In genomic region chr12:116210131-116210530, GRCh38 we compare ENCODE assay signal across 23 cellular contexts.
"Had no signal": no experiment of that assay in that cellular context is flagged by ENCODE, and none has a peak within 500 bp of the region (broad histone marks: within the 10 kb centered on the region; RNA-seq: fewer than 3 reads in every experiment).

No MANE protein-coding gene starts in this region.

- H3K9ac ChIP-seq: SK-N-SH had no signal

- H3K9me3 Mint-ChIP-seq: activated naive CD4-positive, alpha-beta T cell treated with anti-CD3 and anti-CD28 coated beads for 36 hours; activated T-helper 2 cell treated with anti-CD3 and anti-CD28 coated beads, Interferon-gamma antibody, Interleukin-2, Interleukin-4, amounts not matched to agents 10 μg/mL and 5 μg/mL and 100 μg/mL, durations not matched to agents 14 hours and 24 hours and 36 hours; effector memory CD8-positive, alpha-beta T cell; nephron; T-cell had no signal

- H3K27me3 Mint-ChIP-seq: effector memory CD8-positive, alpha-beta T cell; T-cell had no signal

- H3K27ac ChIP-seq: brain microvascular endothelial cell, epithelial cell of prostate, hepatocyte, left lung, prostate gland, stomach, testis had no signal

- H3K4me1 ChIP-seq: prostate gland, testis had no signal

- H3K27ac Mint-ChIP-seq: activated naive CD4-positive, alpha-beta T cell treated with anti-CD3 and anti-CD28 coated beads for 36 hours; activated T-helper 2 cell treated with anti-CD3 and anti-CD28 coated beads, Interferon-gamma antibody, Interleukin-2, Interleukin-4, amounts not matched to agents 10 μg/mL and 5 μg/mL and 100 μg/mL, durations not matched to agents 14 hours and 24 hours and 36 hours; T-cell had no signal

- FAIRE-seq: kidney, small intestine had no signal

- H3K4me3 ChIP-seq: hepatocyte, left lung, mucosa of descending colon, prostate gland, stomach, testis had no signal

- DNase-seq: activated naive CD4-positive, alpha-beta T cell treated with anti-CD3 and anti-CD28 coated beads for 36 hours; activated T-cell treated with anti-CD3 and anti-CD28 coated beads for 4 hours; amniotic stem cell; brain microvascular endothelial cell; dermis blood vessel endothelial cell; effector memory CD8-positive, alpha-beta T cell; kidney; left lung; mucosa of descending colon; occipital lobe; right cardiac atrium; SK-N-SH; small intestine; stomach; T-cell; T-helper 9 cell; testis had no signal

- H2AFZ ChIP-seq: hepatocyte had no signal

- H3K36me3 ChIP-seq: brain microvascular endothelial cell, left lung, prostate gland, stomach had no signal

- H3K4me3 Mint-ChIP-seq: effector memory CD8-positive, alpha-beta T cell; nephron had no signal

- H3K4me2 ChIP-seq: hepatocyte, SK-N-SH had no signal

- H3K27me3 ChIP-seq: brain microvascular endothelial cell, hepatocyte, left lung, stomach, testis had no signal

- ATAC-seq: activated CD4-positive, CD25-positive, alpha-beta regulatory T cell treated with anti-CD3 and anti-CD28 coated beads, Interleukin-2, amount 50 U/mL, for 24 hours; effector memory CD8-positive, alpha-beta T cell; left lung; mucosa of descending colon; right cardiac atrium had no signal

- H3K9me3 ChIP-seq: left lung, mucosa of descending colon, prostate gland, SK-N-SH, stomach, testis had no signal
